In genomic region chr18:46152808-46153617, GRCh38 we compare ENCODE assay signal across 12 cellular contexts. TPM values are rescaled to one million over a fixed set of nuclear protein-coding genes. Genes with fewer than 3 reads are reported as not detected.
A peak's percentile ranks its signal among the peaks of the same experiment; 100 is the strongest.
DNase-seq lines count a peak whose midpoint lies in the region; ATAC-seq, FAIRE-seq and TF ChIP-seq lines count a peak whose summit lies in the region.
"Had no signal": no experiment of that assay in that cellular context is flagged by ENCODE, and none has a peak within 500 bp of the region (broad histone marks: within the 10 kb centered on the region; RNA-seq: fewer than 3 reads in every experiment).

No MANE protein-coding gene starts in this region.

- no peak for FAIRE-seq in urothelium cell line (lab: Jason Lieb, UNC)

- no peak overlapping the region for H3K4me3 Mint-ChIP-seq in activated naive CD8-positive, alpha-beta T cell treated with anti-CD3 and anti-CD28 coated beads, Interleukin-2, amount 10 ng/mL, durations not matched to agents 7 days and 5 days
- no peak overlapping the region for H3K4me3 Mint-ChIP-seq in activated naive CD8-positive, alpha-beta T cell treated with anti-CD3 and anti-CD28 coated beads for 36 hours
- H3K4me3 Mint-ChIP-seq: T-helper 1 cell treated with Interleukin-12 subunit alpha and Interleukin-12 subunit beta and Interleukin-4 antibody, amounts not matched to agents 30 μg/mL and 1 μg/mL, for 36 hours had no signal

- peaks cover 7% of the 10 kb centered on the region; the same call in 1 of the 2 replicates for H3K4me1 ChIP-seq in MM.1S (ENCODE audit: low read length)

- no peak overlapping the region for H3K27ac ChIP-seq in MM.1S (ENCODE audit: low read length)
- H3K27ac ChIP-seq: HL-60 had no signal

- no peaks in the 10 kb centered on the region for H3K27me3 ChIP-seq in MM.1S (replicated peaks; ENCODE audit: insufficient read depth, low read length)

- H3K79me2 ChIP-seq in MM.1S (ENCODE audit: low read length), result no peaks in the 10 kb centered on the region

- no peak for DNase-seq in activated naive CD8-positive, alpha-beta T cell treated with anti-CD3 and anti-CD28 coated beads, Interleukin-2, amount 10 ng/mL, durations not matched to agents 7 days and 5 days
- DNase-seq in activated naive CD8-positive, alpha-beta T cell treated with anti-CD3 and anti-CD28 coated beads for 36 hours, result no peak
- DNase-seq in RPMI8226 (peak; percentile 60), hepatic stellate cell (ENCODE audit: low spot score) (peak; percentile 27), urothelium cell line (ENCODE audit: low spot score) (peak; percentile 52), MM.1S (no peak), NCI-H446 treated with DMSO at 0.1 percent for 48 hours (lab: John Stamatoyannopoulos, UW) (no peak)
- DNase-seq: amygdala, islet precursor cell had no signal

- H3K9me3 ChIP-seq in MM.1S (replicated peaks; ENCODE audit: insufficient read depth, low read length), result no peaks in the 10 kb centered on the region

- H3K27me3 Mint-ChIP-seq in activated naive CD8-positive, alpha-beta T cell treated with anti-CD3 and anti-CD28 coated beads, Interleukin-2, amount 10 ng/mL, durations not matched to agents 7 days and 5 days, result no peaks in the 10 kb centered on the region
- H3K27me3 Mint-ChIP-seq in activated naive CD8-positive, alpha-beta T cell treated with anti-CD3 and anti-CD28 coated beads for 36 hours, result no peaks in the 10 kb centered on the region

- no peak for ATAC-seq in activated naive CD8-positive, alpha-beta T cell treated with anti-CD3 and anti-CD28 coated beads, Interleukin-2, amount 10 ng/mL, durations not matched to agents 7 days and 5 days (ENCODE audit: low read depth)
- ATAC-seq in GM18505 (IDR thresholded peaks at IDR 0.05; ENCODE audit: unreplicated experiment), result no peak

- no peaks in the 10 kb centered on the region for H4K20me1 ChIP-seq in MM.1S (ENCODE audit: insufficient read depth, low read length)

- no peaks in the 10 kb centered on the region for H3K9me2 ChIP-seq in MM.1S (replicated peaks; ENCODE audit: insufficient read depth, low read length)

- H3F3A ChIP-seq in MM.1S (ENCODE audit: insufficient read depth, low read length), result no peaks in the 10 kb centered on the region; the same call in 1 of the 2 replicates

- H3K27ac Mint-ChIP-seq in activated naive CD8-positive, alpha-beta T cell treated with anti-CD3 and anti-CD28 coated beads, Interleukin-2, amount 10 ng/mL, durations not matched to agents 7 days and 5 days, result peak overlapping the region; percentile 71
- no peak overlapping the region for H3K27ac Mint-ChIP-seq in activated naive CD8-positive, alpha-beta T cell treated with anti-CD3 and anti-CD28 coated beads for 36 hours
- H3K27ac Mint-ChIP-seq: T-helper 1 cell treated with Interleukin-12 subunit alpha and Interleukin-12 subunit beta and Interleukin-4 antibody, amounts not matched to agents 30 μg/mL and 1 μg/mL, for 36 hours had no signal

- peaks cover 18% of the 10 kb centered on the region for H3K36me3 Mint-ChIP-seq in activated naive CD8-positive, alpha-beta T cell treated with anti-CD3 and anti-CD28 coated beads, Interleukin-2, amount 10 ng/mL, durations not matched to agents 7 days and 5 days
- H3K36me3 Mint-ChIP-seq in activated naive CD8-positive, alpha-beta T cell treated with anti-CD3 and anti-CD28 coated beads for 36 hours, result peaks cover 9% of the 10 kb centered on the region

- no peak overlapping the region for H3K4me3 ChIP-seq in MM.1S (ENCODE audit: low read length)

- POLR2A ChIA-PET in activated naive CD8-positive, alpha-beta T cell treated with anti-CD3 and anti-CD28 coated beads, Interleukin-2, amount 10 ng/mL, durations not matched to agents 7 days and 5 days (lab: Charles Lee), result interaction anchor here (2.7 kb wide), 1 partner anchor 20 kb away, joined by 12 read pairs; a partner anchor contains a TSS

- H3K4me2 ChIP-seq in MM.1S (ENCODE audit: low read depth, low read length), result no peak overlapping the region

- H3K9me3 Mint-ChIP-seq in activated naive CD8-positive, alpha-beta T cell treated with anti-CD3 and anti-CD28 coated beads, Interleukin-2, amount 10 ng/mL, durations not matched to agents 7 days and 5 days, result peaks cover 1% of the 10 kb centered on the region
- H3K9me3 Mint-ChIP-seq in activated naive CD8-positive, alpha-beta T cell treated with anti-CD3 and anti-CD28 coated beads for 36 hours, result no peaks in the 10 kb centered on the region

- no peak for TF ChIP-seq POLR2A in GM18505 (IDR thresholded peaks at IDR 0.05; ENCODE audit: borderline replicate concordance, extremely low read depth, insufficient read depth, insufficient read length)

- no peak overlapping the region for H2AFZ ChIP-seq in MM.1S (ENCODE audit: low read length)

- H3K4me1 Mint-ChIP-seq in activated naive CD8-positive, alpha-beta T cell treated with anti-CD3 and anti-CD28 coated beads, Interleukin-2, amount 10 ng/mL, durations not matched to agents 7 days and 5 days, result peaks cover 70% of the 10 kb centered on the region
- H3K4me1 Mint-ChIP-seq in activated naive CD8-positive, alpha-beta T cell treated with anti-CD3 and anti-CD28 coated beads for 36 hours, result peaks cover 67% of the 10 kb centered on the region

- TF ChIP-seq CTCF in MM.1S (IDR thresholded peaks at IDR 0.05; ENCODE audit: low read length), result no peak

- H3K9ac ChIP-seq in MM.1S (ENCODE audit: low read length), result no peak overlapping the region

- H3K36me3 ChIP-seq in MM.1S (replicated peaks; ENCODE audit: insufficient read depth, low read length), result no peaks in the 10 kb centered on the region

RNA-seq across cellular contexts. Expression of gene HAUS1, which starts 48.8 kb away (rescaled TPM):
- 10 to 100 TPM; 41.0 to 49.4 TPM for total RNA-seq in activated naive CD8-positive, alpha-beta T cell treated with anti-CD3 and anti-CD28 coated beads, Interleukin-2, amount 10 ng/mL, durations not matched to agents 7 days and 5 days
- total RNA-seq in activated naive CD8-positive, alpha-beta T cell treated with anti-CD3 and anti-CD28 coated beads for 36 hours, result 10 to 100 TPM; 61.1 to 66.3 TPM

RNA-seq across cellular contexts. Expression of gene ATP5F1A, which starts 54.9 kb away (rescaled TPM):
- total RNA-seq in activated naive CD8-positive, alpha-beta T cell treated with anti-CD3 and anti-CD28 coated beads, Interleukin-2, amount 10 ng/mL, durations not matched to agents 7 days and 5 days, result 100 to 1,000 TPM; 284 to 285 TPM
- 100 to 1,000 TPM; 519 to 526 TPM for total RNA-seq in activated naive CD8-positive, alpha-beta T cell treated with anti-CD3 and anti-CD28 coated beads for 36 hours

Comparison
In these comparisons a context has a peak if more than half of its experiments do, and no peak if none do; other contexts are left out.
1. DNase-seq: peak in RPMI8226 (single experiment), hepatic stellate cell (single experiment) and urothelium cell line (single experiment); none in activated naive CD8-positive, alpha-beta T cell treated with anti-CD3 and anti-CD28 coated beads, Interleukin-2, amount 10 ng/mL, durations not matched to agents 7 days and 5 days (single experiment), activated naive CD8-positive, alpha-beta T cell treated with anti-CD3 and anti-CD28 coated beads for 36 hours (single experiment), MM.1S (single experiment) and NCI-H446 treated with DMSO at 0.1 percent for 48 hours (single experiment).